Comparison of ENCODE assay signal across 1 cellular context in genomic region chr22:37426532-37427127, GRCh38.
TF ChIP-seq lines count a peak whose summit lies in the region.

No MANE protein-coding gene starts in this region.

TF ChIP-seq in A549, 52 proteins besides CTCF, POLR2A, EP300 and RAD21 (continued from another document):
- TF ChIP-seq REST (IDR thresholded peaks at IDR 0.05) = no peak
- no peak for TF ChIP-seq JUN (IDR thresholded peaks at IDR 0.05)
- TF ChIP-seq JUNB (IDR thresholded peaks at IDR 0.05) = no peak
- no peak for TF ChIP-seq RCOR1 (IDR thresholded peaks at IDR 0.05; ENCODE audit: low read depth, low read length)
- TF ChIP-seq ESRRA (IDR thresholded peaks at IDR 0.05; ENCODE audit: borderline replicate concordance, low read length) = no peak
- TF ChIP-seq RARB (CRISPR knock-in tag; IDR thresholded peaks at IDR 0.05) = no peak
- TF ChIP-seq PBX3 (IDR thresholded peaks at IDR 0.05) = no peak
- TF ChIP-seq CBX8 (IDR thresholded peaks at IDR 0.05) = no peak
- TF ChIP-seq RNF2 (IDR thresholded peaks at IDR 0.05; ENCODE audit: borderline replicate concordance, low read depth) = no peak
- TF ChIP-seq NFE2L2 (conservative IDR thresholded peaks at IDR 0.05; ENCODE audit: low read length) = no peak
